ENCODE assay signal across 22 cellular contexts in the genomic region with DNA sequence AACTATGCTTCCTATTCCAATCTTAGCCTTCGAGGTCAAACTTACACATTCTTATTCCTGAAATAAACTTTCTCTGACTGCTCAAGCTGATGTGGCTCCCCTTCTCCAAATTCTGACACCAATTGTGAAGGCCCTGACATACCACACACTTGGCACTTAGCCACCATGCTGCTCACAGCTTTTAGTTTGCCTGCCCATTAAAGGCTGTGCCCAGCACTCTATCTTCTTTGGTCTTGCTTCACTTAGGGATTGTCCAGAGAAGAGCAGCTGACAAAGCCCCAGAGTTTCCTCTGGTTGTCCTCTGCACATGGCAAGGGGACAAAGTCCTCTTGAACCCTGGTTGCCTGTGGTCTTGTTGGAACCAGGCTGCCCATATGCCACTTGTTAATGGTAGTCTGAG.
DNase-seq lines count a peak whose midpoint lies in the region; ATAC-seq and TF ChIP-seq lines count a peak whose summit lies in the region.
"Had no signal": no experiment of that assay in that cellular context is flagged by ENCODE, and none has a peak within 500 bp of the region (broad histone marks: within the 10 kb centered on the region; RNA-seq: fewer than 3 reads in every experiment).

No MANE protein-coding gene starts in this region.

- DNase-seq in A172 (ENCODE audit: low spot score): peak; percentile 3
- peak; percentile 55 for DNase-seq in M059J (ENCODE audit: low read depth)
- peak; percentile 4 for DNase-seq in fibroblast of gingiva (ENCODE audit: low read depth)
- DNase-seq in myocyte (ENCODE audit: low read depth): peak; percentile 88
- DNase-seq in NOMO-1 (lab: John Stamatoyannopoulos, UW; ENCODE audit: unreplicated experiment in 2 of 2): no peak
- DNase-seq in GM10248 (ENCODE audit: extremely low spot score): no peak
- DNase-seq: activated B cell treated with CpG ODN at 0.5 μM for 24 hours; activated CD4-positive, alpha-beta T cell treated with anti-CD3 and anti-CD28 coated beads, Interleukin-2, amount 50 U/mL, for 48 hours; activated CD8-positive, alpha-beta memory T cell treated with anti-CD3 and anti-CD28 coated beads, Interleukin-2, amount 50 U/mL, for 48 hours; activated naive CD8-positive, alpha-beta T cell treated with anti-CD3 and anti-CD28 coated beads, Interleukin-2, amount 10 ng/mL, durations not matched to agents 7 days and 5 days; Caco-2; mucosa of descending colon; NCI-H1436; NCI-H2171 treated with DMSO at 0.1 percent for 48 hours; NCI-H526 treated with DMSO at 0.1 percent for 48 hours; RPMI8226; stimulated activated CD4-positive, alpha-beta T cell treated with anti-CD3 and anti-CD28 coated beads, Interleukin-4, amount 100 ng/mL, for 1 hour; stimulated activated naive CD4-positive, alpha-beta T cell treated with Interleukin-2 at 50 U/mL for 16 hours had no signal

- CTCF ChIA-PET in GM10248 (lab: Yijun Ruan, JAX): interaction anchor here (1.5 kb wide), 1 partner anchor 11 kb away, joined by 3 read pairs; no protein-coding TSS in a partner anchor

- ATAC-seq in HG03175 (IDR thresholded peaks at IDR 0.05; ENCODE audit: unreplicated experiment): no peak
- ATAC-seq in GM21576 (IDR thresholded peaks at IDR 0.05; ENCODE audit: unreplicated experiment): no peak
- ATAC-seq: A549, K562, mucosa of descending colon had no signal

- POLR2A ChIA-PET in GM10248 (lab: Yijun Ruan, JAX): no interaction called here

- no peak for TF ChIP-seq CTCF in GM10248 (IDR thresholded peaks at IDR 0.05; ENCODE audit: control extremely low read depth, extremely low read depth, low read depth, missing control alignments)

Comparison
In these comparisons a context has a peak if more than half of its experiments do, and no peak if none do; other contexts are left out.
1. DNase-seq: peak in A172 (single experiment), M059J (single experiment), fibroblast of gingiva (single experiment) and myocyte (single experiment); none in NOMO-1 (0 of 2) and GM10248 (single experiment).